ENCODE assay signal across 15 cellular contexts in genomic region chr11:115674831-115675230, GRCh38.
"Had no signal": no experiment of that assay in that cellular context is flagged by ENCODE, and none has a peak within 500 bp of the region (broad histone marks: within the 10 kb centered on the region; RNA-seq: fewer than 3 reads in every experiment).

No MANE protein-coding gene starts in this region.

- H3K4me3 ChIP-seq: coronary artery, heart left ventricle, skin epidermis, stomach, thoracic aorta, transverse colon had no signal

- DNase-seq: effector CD4-positive, alpha-beta T cell; erythroblast; heart left ventricle; hippocampal formation; kidney glomerular epithelial cell; natural killer cell; posterior cingulate gyrus; stimulated activated CD4-positive, alpha-beta T cell treated with anti-CD3 and anti-CD28 coated beads, Interleukin-12 subunit alpha, Interleukin-12 subunit beta, amount 100 ng/mL, for 4 hours; stimulated activated naive CD4-positive, alpha-beta T cell; stomach; transverse colon had no signal

- H3K27ac ChIP-seq: coronary artery, heart left ventricle, stomach, thoracic aorta, transverse colon had no signal

- H3K9me3 ChIP-seq: heart left ventricle, stomach, thoracic aorta, transverse colon had no signal

- ATAC-seq: heart left ventricle, natural killer cell, sciatic nerve had no signal

- H3K27me3 ChIP-seq: heart left ventricle, transverse colon had no signal

- H3K36me3 ChIP-seq: heart left ventricle, stomach, thoracic aorta, transverse colon had no signal
